In genomic region chr3:96449803-96450202, GRCh38 we compare ENCODE assay signal across 1 cellular context.
A peak's percentile ranks its signal among the peaks of the same experiment; 100 is the strongest.
TF ChIP-seq lines count a peak whose summit lies in the region.

No MANE protein-coding gene starts in this region.

TF ChIP-seq in HepG2, 621 proteins besides CTCF, POLR2A, EP300 and RAD21 (continued from another document):
- TF ChIP-seq DPF2 (CRISPR knock-in tag; IDR thresholded peaks at IDR 0.05; ENCODE audit: borderline replicate concordance, low read depth) (peak; percentile 51; the same call in 1 of the 2 replicates), KDM5B (CRISPR knock-in tag; IDR thresholded peaks at IDR 0.05; ENCODE audit: borderline replicate concordance) (no peak), HNF4A (CRISPR knock-in tag; IDR thresholded peaks at IDR 0.05) (peak; percentile 93), SOX6 (IDR thresholded peaks at IDR 0.05) (no peak), SOX6 (CRISPR knock-in tag; IDR thresholded peaks at IDR 0.05) (peak; percentile 70), ZNF569 (CRISPR knock-in tag; IDR thresholded peaks at IDR 0.05; ENCODE audit: borderline replicate concordance) (no peak), SALL1 (CRISPR knock-in tag; IDR thresholded peaks at IDR 0.05) (peak; percentile 51; the same call in 1 of the 2 replicates), ZNF460 (CRISPR knock-in tag; IDR thresholded peaks at IDR 0.05; ENCODE audit: borderline replicate concordance) (no peak), SOX5 (CRISPR knock-in tag; IDR thresholded peaks at IDR 0.05; ENCODE audit: borderline replicate concordance) (peak; percentile 49; the same call in 1 of the 2 replicates), ZNF383 (CRISPR knock-in tag; IDR thresholded peaks at IDR 0.05; ENCODE audit: borderline replicate concordance) (no peak), HNF4G (IDR thresholded peaks at IDR 0.05; ENCODE audit: borderline replicate concordance, low read depth, low read length) (peak; percentile 61; the same call in 1 of the 2 replicates), HNF4G (CRISPR knock-in tag; IDR thresholded peaks at IDR 0.05; ENCODE audit: borderline replicate concordance, low read depth) (peak; percentile 33; the same call in 1 of the 2 replicates), KDM6A (CRISPR knock-in tag; IDR thresholded peaks at IDR 0.05; ENCODE audit: low read depth) (0 out of 2 replicates have a peak, but pooled peaks have one; percentile 33), PAXIP1 (CRISPR knock-in tag; conservative IDR thresholded peaks at IDR 0.05) (peak; percentile 74), TEAD3 (CRISPR knock-in tag; optimal IDR thresholded peaks at IDR 0.05; ENCODE audit: borderline replicate concordance) (peak; percentile 11), POGZ (CRISPR knock-in tag; IDR thresholded peaks at IDR 0.05) (0 out of 2 replicates have a peak, but pooled peaks have one; percentile 39), ZNF317 (CRISPR knock-in tag; IDR thresholded peaks at IDR 0.05) (peak; percentile 80), ZNF292 (CRISPR knock-in tag; IDR thresholded peaks at IDR 0.05; ENCODE audit: borderline replicate concordance, low read depth) (0 out of 2 replicates have a peak, but pooled peaks have one; percentile 54), ATF7-NPFF (CRISPR knock-in tag; IDR thresholded peaks at IDR 0.05; ENCODE audit: low read depth) (no peak), CEBPG (CRISPR knock-in tag; IDR thresholded peaks at IDR 0.05) (peak; percentile 38), GABPB1 (CRISPR knock-in tag; IDR thresholded peaks at IDR 0.05) (peak; percentile 38; the same call in 1 of the 2 replicates), ZNF558 (CRISPR knock-in tag; IDR thresholded peaks at IDR 0.05; ENCODE audit: borderline replicate concordance) (no peak), HDAC2 (CRISPR knock-in tag; IDR thresholded peaks at IDR 0.05) (0 out of 2 replicates have a peak, but pooled peaks have one; percentile 33), FOXP1 (IDR thresholded peaks at IDR 0.05) (no peak), FOXP1 (CRISPR knock-in tag; IDR thresholded peaks at IDR 0.05) (peak; percentile 31; the same call in 1 of the 2 replicates), SOX13 (IDR thresholded peaks at IDR 0.05) (no peak), SOX13 (CRISPR knock-in tag; conservative IDR thresholded peaks at IDR 0.05 in 1 of 2, IDR thresholded peaks at IDR 0.05 in 1 of 2) (peak in 1 of 2 experiments; percentile 63; a peak in 2 of 4 replicates), ZBTB7B (CRISPR knock-in tag; IDR thresholded peaks at IDR 0.05) (0 out of 2 replicates have a peak, but pooled peaks have one; percentile 27), CEBPB (IDR thresholded peaks at IDR 0.05; ENCODE audit: borderline replicate concordance, low read depth, low read length) (peak; percentile 10; the same call in 1 of the 2 replicates), ZMYM4 (CRISPR knock-in tag; IDR thresholded peaks at IDR 0.05) (peak; percentile 23; the same call in 1 of the 2 replicates)
